In genomic region chr20:3189561-3190131, GRCh38 we compare ENCODE assay signal across 21 cellular contexts. TPM values are rescaled to one million over a fixed set of nuclear protein-coding genes. Genes with fewer than 3 reads are reported as not detected.
DNase-seq lines count a peak whose midpoint lies in the region; TF ChIP-seq lines count a peak whose summit lies in the region.
"Had no signal": no experiment of that assay in that cellular context is flagged by ENCODE, and none has a peak within 500 bp of the region (broad histone marks: within the 10 kb centered on the region; RNA-seq: fewer than 3 reads in every experiment).

No MANE protein-coding gene starts in this region.

- no peak for DNase-seq in activated naive CD4-positive, alpha-beta T cell treated with anti-CD3 and anti-CD28 coated beads for 36 hours
- DNase-seq in activated naive CD4-positive, alpha-beta T cell treated with Interleukin-2 at 50 U/mL for 16 hours, result no peak
- DNase-seq in D341Med (ENCODE audit: low spot score) (peak; percentile 7), caudate nucleus (lab: John Stamatoyannopoulos, UW) (peak in 1 of 61 donors; percentile 32), osteocyte (ENCODE audit: extremely low spot score, unreplicated experiment) (no peak), NCI-H2029 (lab: John Stamatoyannopoulos, UW) (no peak), GM10266 (ENCODE audit: extremely low spot score) (no peak), ascending aorta (ENCODE audit: low spot score in 2 of 2) (no peak)
- DNase-seq: activated CD4-positive, alpha-beta T cell treated with anti-CD3 and anti-CD28 coated beads, Interleukin-2, amount 50 U/mL, for 4 hours; adrenal gland; CD4-positive, alpha-beta T cell; dermis blood vessel endothelial cell; IMR-90; NCI-H1105; NCI-H510A treated with DMSO at 0.1 percent for 48 hours; T-helper 17 cell had no signal

- H3K27ac Mint-ChIP-seq in activated naive CD4-positive, alpha-beta T cell treated with anti-CD3 and anti-CD28 coated beads for 36 hours, result peak overlapping the region; percentile 37
- peak overlapping the region; percentile 35 for H3K27ac Mint-ChIP-seq in osteocyte (ENCODE audit: unreplicated experiment)
- H3K27ac Mint-ChIP-seq: CD4-positive, alpha-beta T cell; stimulated activated memory B cell treated with anti-CD40 and anti-IgM and Interleukin-4, amounts not matched to agents 10 μg/mL and 1 μg/mL and 100 μg/mL, for 72 hours; T-helper 17 cell had no signal

- H3K4me1 ChIP-seq in ascending aorta, result no peaks in the 10 kb centered on the region
- H3K4me1 ChIP-seq: adrenal gland, breast epithelium, prostate gland, SJSA1, thyroid gland had no signal

- intact Hi-C loops in activated naive CD4-positive, alpha-beta T cell treated with anti-CD3 and anti-CD28 coated beads for 36 hours (cut with micrococcal nuclease), result no loop called here
- intact Hi-C loops in ascending aorta (cut with DNase I), result no loop called here

- no peaks in the 10 kb centered on the region for H3K4me1 Mint-ChIP-seq in activated naive CD4-positive, alpha-beta T cell treated with anti-CD3 and anti-CD28 coated beads for 36 hours (ENCODE audit: low read depth)
- no peaks in the 10 kb centered on the region for H3K4me1 Mint-ChIP-seq in osteocyte (ENCODE audit: unreplicated experiment)
- H3K4me1 Mint-ChIP-seq: stimulated activated memory B cell treated with anti-CD40 and anti-IgM and Interleukin-4, amounts not matched to agents 10 μg/mL and 1 μg/mL and 100 μg/mL, for 72 hours had no signal

- H3K9me3 Mint-ChIP-seq in activated naive CD4-positive, alpha-beta T cell treated with anti-CD3 and anti-CD28 coated beads for 36 hours, result no peaks in the 10 kb centered on the region
- no peaks in the 10 kb centered on the region for H3K9me3 Mint-ChIP-seq in osteocyte (ENCODE audit: unreplicated experiment)
- H3K9me3 Mint-ChIP-seq: CD4-positive, alpha-beta T cell; stimulated activated memory B cell treated with anti-CD40 and anti-IgM and Interleukin-4, amounts not matched to agents 10 μg/mL and 1 μg/mL and 100 μg/mL, for 72 hours had no signal

- CTCF ChIA-PET in activated naive CD4-positive, alpha-beta T cell treated with anti-CD3 and anti-CD28 coated beads for 36 hours (lab: Charles Lee), result no interaction called here

- H3K27me3 ChIP-seq in ascending aorta, result no peaks in the 10 kb centered on the region
- H3K27me3 ChIP-seq: adrenal gland, breast epithelium, SJSA1, thyroid gland had no signal

- no peaks in the 10 kb centered on the region for H3K27me3 Mint-ChIP-seq in activated naive CD4-positive, alpha-beta T cell treated with anti-CD3 and anti-CD28 coated beads for 36 hours (ENCODE audit: low read depth)
- H3K27me3 Mint-ChIP-seq in osteocyte (ENCODE audit: unreplicated experiment), result no peaks in the 10 kb centered on the region
- H3K27me3 Mint-ChIP-seq: CD4-positive, alpha-beta T cell; stimulated activated memory B cell treated with anti-CD40 and anti-IgM and Interleukin-4, amounts not matched to agents 10 μg/mL and 1 μg/mL and 100 μg/mL, for 72 hours; T-helper 17 cell had no signal

- no peaks in the 10 kb centered on the region for H3K9me3 ChIP-seq in ascending aorta
- H3K9me3 ChIP-seq: adrenal gland, breast epithelium, prostate gland, SJSA1, thyroid gland had no signal

- H3K36me3 Mint-ChIP-seq in activated naive CD4-positive, alpha-beta T cell treated with anti-CD3 and anti-CD28 coated beads for 36 hours (ENCODE audit: low read depth), result peaks cover 19% of the 10 kb centered on the region
- peaks cover 24% of the 10 kb centered on the region for H3K36me3 Mint-ChIP-seq in osteocyte (ENCODE audit: unreplicated experiment)

- H3K36me3 ChIP-seq in ascending aorta, result peaks cover 39 to 58% of the 10 kb centered on the region in 2 donors
- H3K36me3 ChIP-seq: breast epithelium had no signal

- no peak overlapping the region for H3K4me3 ChIP-seq in ascending aorta
- H3K4me3 ChIP-seq: adrenal gland, breast epithelium, prostate gland, SJSA1, thyroid gland had no signal

- H3K4me3 Mint-ChIP-seq in activated naive CD4-positive, alpha-beta T cell treated with anti-CD3 and anti-CD28 coated beads for 36 hours, result no peak overlapping the region
- H3K4me3 Mint-ChIP-seq in osteocyte (ENCODE audit: unreplicated experiment), result no peak overlapping the region
- H3K4me3 Mint-ChIP-seq: CD4-positive, alpha-beta T cell; stimulated activated memory B cell treated with anti-CD40 and anti-IgM and Interleukin-4, amounts not matched to agents 10 μg/mL and 1 μg/mL and 100 μg/mL, for 72 hours; T-helper 17 cell had no signal

- H3K27ac ChIP-seq in caudate nucleus (ENCODE audit: low read depth, low read length), result peak overlapping the region; percentile 88
- no peak overlapping the region for H3K27ac ChIP-seq in ascending aorta
- H3K27ac ChIP-seq: adrenal gland, breast epithelium, prostate gland, SJSA1, thyroid gland had no signal

- no peak for TF ChIP-seq CTCF in osteocyte (IDR thresholded peaks at IDR 0.05)
- TF ChIP-seq CTCF in GM10266 (IDR thresholded peaks at IDR 0.05; ENCODE audit: control insufficient read depth, insufficient read depth, low read depth, missing control alignments), result no peak
- no peak for TF ChIP-seq CTCF in ascending aorta (IDR thresholded peaks at IDR 0.05)

RNA-seq across cellular contexts. Expression of gene DDRGK1, which starts 14.8 kb away (rescaled TPM):
- 10 to 100 TPM; 78.2 to 79.5 TPM for total RNA-seq in activated naive CD4-positive, alpha-beta T cell treated with anti-CD3 and anti-CD28 coated beads for 36 hours
- total RNA-seq in osteocyte, result 79.6 and 84.2 TPM in 2 replicates
- 18.0 TPM for total RNA-seq in ascending aorta

RNA-seq across cellular contexts. Expression of gene LZTS3, which starts 16.3 kb away (rescaled TPM):
- 1 to 10 TPM; 1.2 to 1.4 TPM for total RNA-seq in activated naive CD4-positive, alpha-beta T cell treated with anti-CD3 and anti-CD28 coated beads for 36 hours
- 6.6 and 6.9 TPM in 2 replicates for total RNA-seq in osteocyte
- total RNA-seq in ascending aorta, result 14.9 TPM

RNA-seq across cellular contexts. Expression of gene ITPA, which starts 19.7 kb away (rescaled TPM):
- total RNA-seq in activated naive CD4-positive, alpha-beta T cell treated with anti-CD3 and anti-CD28 coated beads for 36 hours, result 10 to 100 TPM; 38.2 to 42.1 TPM
- total RNA-seq in osteocyte (57.5 and 58.4 TPM in 2 replicates), ascending aorta (111 TPM)

RNA-seq across cellular contexts. Expression of gene FASTKD5, which starts 30.0 kb away (rescaled TPM):
- 10 to 100 TPM; 11.8 to 12.0 TPM for total RNA-seq in activated naive CD4-positive, alpha-beta T cell treated with anti-CD3 and anti-CD28 coated beads for 36 hours
- total RNA-seq in osteocyte, result 13.5 and 14.0 TPM in 2 replicates
- total RNA-seq in ascending aorta, result 6.1 TPM

RNA-seq across cellular contexts. Expression of gene UBOX5, which starts 30.0 kb away (rescaled TPM):
- total RNA-seq in activated naive CD4-positive, alpha-beta T cell treated with anti-CD3 and anti-CD28 coated beads for 36 hours, result 1 to 10 TPM; 5.4 to 5.9 TPM
- 5.9 and 7.3 TPM in 2 replicates for total RNA-seq in osteocyte
- 6.8 TPM for total RNA-seq in ascending aorta
